ENCODE assay signal across 18 cellular contexts in genomic region chr3:135917076-135917475, GRCh38.
"Had no signal": no experiment of that assay in that cellular context is flagged by ENCODE, and none has a peak within 500 bp of the region (broad histone marks: within the 10 kb centered on the region; RNA-seq: fewer than 3 reads in every experiment).

No MANE protein-coding gene starts in this region.

- H2AFZ ChIP-seq: hepatocyte had no signal

- H3K79me2 ChIP-seq: hepatocyte had no signal

- H3K4me3 ChIP-seq: cardiac muscle cell, dorsolateral prefrontal cortex, hepatocyte, sigmoid colon, smooth muscle cell, vagina had no signal

- H3K27ac ChIP-seq: cardiac muscle cell, dorsolateral prefrontal cortex, hepatocyte, sigmoid colon, vagina had no signal

- H3K27me3 ChIP-seq: cardiac muscle cell, dorsolateral prefrontal cortex, hepatocyte, sigmoid colon, vagina had no signal

- H3K4me2 ChIP-seq: hepatocyte, smooth muscle cell had no signal

- DNase-seq: activated CD4-positive, alpha-beta memory T cell treated with anti-CD3 and anti-CD28 coated beads for 36 hours; activated CD4-positive, alpha-beta T cell treated with anti-CD3 and anti-CD28 coated beads for 36 hours; activated effector memory CD4-positive, alpha-beta T cell treated with anti-CD3 and anti-CD28 coated beads, Interleukin-2, amount 50 U/mL, for 16 hours; activated naive CD4-positive, alpha-beta T cell treated with anti-CD3 and anti-CD28 coated beads, Interleukin-2, amount 10 ng/mL, durations not matched to agents 7 days and 5 days; activated T-cell treated with anti-CD3 and anti-CD28 coated beads, Interleukin-2, amount 50 U/mL, for 72 hours; effector memory CD8-positive, alpha-beta T cell; immature natural killer cell; kidney glomerular epithelial cell; mesenchymal stem cell; nephron progenitor cell; sigmoid colon; stimulated activated CD4-positive, alpha-beta T cell treated with anti-CD3 and anti-CD28 coated beads, Interleukin-15, amount 100 ng/mL, for 24 hours; T1000 had no signal

- H3K4me1 ChIP-seq: sigmoid colon had no signal

- H3K9me3 ChIP-seq: sigmoid colon, vagina had no signal

- ATAC-seq: activated CD4-positive, alpha-beta T cell treated with anti-CD3 and anti-CD28 coated beads for 36 hours; activated T-cell treated with anti-CD3 and anti-CD28 coated beads, Interleukin-2, amount 50 U/mL, for 72 hours; effector memory CD8-positive, alpha-beta T cell had no signal

- H3K36me3 ChIP-seq: cardiac muscle cell, sigmoid colon, vagina had no signal
